ENCODE assay signal across 26 cellular contexts in genomic region chr7:45394117-45394708, GRCh38.
DNase-seq lines count a peak whose midpoint lies in the region; ATAC-seq, FAIRE-seq and TF ChIP-seq lines count a peak whose summit lies in the region.
"Had no signal": no experiment of that assay in that cellular context is flagged by ENCODE, and none has a peak within 500 bp of the region (broad histone marks: within the 10 kb centered on the region; RNA-seq: fewer than 3 reads in every experiment).

No MANE protein-coding gene starts in this region.

- DNase-seq in DMS53 (lab: John Stamatoyannopoulos, UW) (peak; percentile 8), DMS53 treated with DMSO at 0.1 percent for 48 hours (lab: John Stamatoyannopoulos, UW; ENCODE audit: unreplicated experiment) (no peak), PC-3 (peak; percentile 75), H4 (ENCODE audit: low spot score) (no peak), cerebellar nuclear complex (lab: John Stamatoyannopoulos, UW) (no peak), tibial artery (no peak)
- DNase-seq: ACHN; BE2C; CD8-positive, alpha-beta memory T cell; DMS153; Kasumi-1; MG63; NCI-H1105 treated with DMSO at 0.1 percent for 48 hours; NCI-H2029; NCI-H446 treated with DMSO at 0.1 percent for 48 hours; NCI-H526; Right ventricle myocardium superior; RPMI8226 had no signal

- 0 out of 2 replicates have a peak overlapping the region, but pooled peaks have one; percentile 11 for H3K4me2 ChIP-seq in PC-3 (ENCODE audit: low read length)

- H3K4me3 ChIP-seq in PC-3 (ENCODE audit: low read length) (no peak overlapping the region), tibial artery (no peak overlapping the region)
- H3K4me3 ChIP-seq: MG63, SJSA1 had no signal

- no peaks in the 10 kb centered on the region for H3F3A ChIP-seq in PC-3 (ENCODE audit: low read length, unreplicated experiment)

- H2AFZ ChIP-seq in PC-3 (ENCODE audit: low read length) = no peak overlapping the region

- no peaks in the 10 kb centered on the region for H4K20me1 ChIP-seq in PC-3 (ENCODE audit: low read length)

- peak; percentile 39 for FAIRE-seq in endometrium (lab: Jason Lieb, UNC)
- FAIRE-seq: G401.6, GM19239, H1, HepG2 had no signal

- no peak for TF ChIP-seq CTCF in PC-3 (conservative IDR thresholded peaks at IDR 0.05; ENCODE audit: low read depth, low read length)
- TF ChIP-seq CTCF in tibial artery (IDR thresholded peaks at IDR 0.05) = no peak

- H3K9me3 ChIP-seq in PC-3 (ENCODE audit: low read length) (no peaks in the 10 kb centered on the region), tibial artery (no peaks in the 10 kb centered on the region)
- H3K9me3 ChIP-seq: BE2C, MG63, SJSA1 had no signal

- intact Hi-C loops in PC-3 (cut with micrococcal nuclease) = no loop called here
- intact Hi-C loops in tibial artery (cut with DNase I; ENCODE audit: low total_unique reads) = no loop called here

- peak; percentile 67 for ATAC-seq in PC-3
- ATAC-seq: HepG2 had no signal

- H3K27ac ChIP-seq in PC-3 (ENCODE audit: low read length) = peak overlapping the region; percentile 71
- H3K27ac ChIP-seq in tibial artery = no peak overlapping the region
- H3K27ac ChIP-seq: 22Rv1, HL-60, SJSA1 had no signal

- 0 out of 2 replicates have a peak overlapping the region, but pooled peaks have one; percentile 21 for H3K9ac ChIP-seq in PC-3 (ENCODE audit: low read length)

- no peaks in the 10 kb centered on the region for H3K79me2 ChIP-seq in PC-3 (ENCODE audit: low read length)

- BruUV-seq in PC-3 (replicated peaks; lab: Mats Ljungman, UMichigan) = no TSS peak

- CTCF ChIA-PET in PC-3 (lab: Charles Lee) = no interaction called here

- H3K27me3 ChIP-seq in PC-3 (ENCODE audit: low read length) = no peaks in the 10 kb centered on the region
- no peaks in the 10 kb centered on the region for H3K27me3 ChIP-seq in tibial artery
- H3K27me3 ChIP-seq: BE2C, MG63, SJSA1 had no signal

- H3K9me2 ChIP-seq in PC-3 (replicated peaks; ENCODE audit: low read length) = no peaks in the 10 kb centered on the region

- H3K4me1 ChIP-seq in PC-3 (ENCODE audit: insufficient read depth, low read length) (peaks cover 8% of the 10 kb centered on the region), tibial artery (no peaks in the 10 kb centered on the region)
- H3K4me1 ChIP-seq: BE2C, SJSA1 had no signal

- H3K36me3 ChIP-seq in PC-3 (ENCODE audit: low read depth, low read length) = no peaks in the 10 kb centered on the region
- no peaks in the 10 kb centered on the region for H3K36me3 ChIP-seq in tibial artery
- H3K36me3 ChIP-seq: BE2C, MG63, SJSA1 had no signal

- POLR2A ChIA-PET in PC-3 (lab: Charles Lee; ENCODE audit: unreplicated experiment) = no interaction called here

Comparison
In these comparisons a context has a peak if more than half of its experiments do, and no peak if none do; other contexts are left out.
1. DNase-seq: peak in DMS53 (single experiment) and PC-3 (single experiment); none in DMS53 treated with DMSO at 0.1 percent for 48 hours (single experiment), H4 (single experiment), cerebellar nuclear complex (0 of 2) and tibial artery (0 of 2).